Comparison of ENCODE assay signal across 8 cellular contexts in genomic region chr2:113157897-113158753, GRCh38.
DNase-seq lines count a peak whose midpoint lies in the region; ATAC-seq lines count a peak whose summit lies in the region.

No MANE protein-coding gene starts in this region.

- no peaks in the 10 kb centered on the region for H3K27me3 Mint-ChIP-seq in activated T-cell treated with anti-CD3 and anti-CD28 coated beads, Interleukin-2, amount 50 U/mL, for 24 hours
- no peaks in the 10 kb centered on the region for H3K27me3 Mint-ChIP-seq in stimulated activated naive CD8-positive, alpha-beta T cell treated with anti-CD3 and anti-CD28 coated beads, Interleukin-15, Interleukin-2, amounts not matched to agents 100 ng/mL and 50 ng/mL, for 24 hours

- H3K27ac Mint-ChIP-seq in activated T-cell treated with anti-CD3 and anti-CD28 coated beads, Interleukin-2, amount 50 U/mL, for 24 hours = peak overlapping the region; percentile 92
- H3K27ac Mint-ChIP-seq in stimulated activated naive CD8-positive, alpha-beta T cell treated with anti-CD3 and anti-CD28 coated beads, Interleukin-15, Interleukin-2, amounts not matched to agents 100 ng/mL and 50 ng/mL, for 24 hours = peak overlapping the region; percentile 81

- no peak overlapping the region for H3K27ac ChIP-seq in substantia nigra (ENCODE audit: low read depth, low read length, poor library complexity, severe bottlenecking)

- H3K4me3 Mint-ChIP-seq in activated T-cell treated with anti-CD3 and anti-CD28 coated beads, Interleukin-2, amount 50 U/mL, for 24 hours = peak overlapping the region; percentile 84
- H3K4me3 Mint-ChIP-seq in stimulated activated naive CD8-positive, alpha-beta T cell treated with anti-CD3 and anti-CD28 coated beads, Interleukin-15, Interleukin-2, amounts not matched to agents 100 ng/mL and 50 ng/mL, for 24 hours = peak overlapping the region; percentile 86

- ATAC-seq in HG03097 (IDR thresholded peaks at IDR 0.05; ENCODE audit: low FRiP score, unreplicated experiment) (no peak), HG03457 (IDR thresholded peaks at IDR 0.05; ENCODE audit: unreplicated experiment) (no peak)

- no peaks in the 10 kb centered on the region for H3K9me3 Mint-ChIP-seq in activated T-cell treated with anti-CD3 and anti-CD28 coated beads, Interleukin-2, amount 50 U/mL, for 24 hours
- no peaks in the 10 kb centered on the region for H3K9me3 Mint-ChIP-seq in stimulated activated naive CD8-positive, alpha-beta T cell treated with anti-CD3 and anti-CD28 coated beads, Interleukin-15, Interleukin-2, amounts not matched to agents 100 ng/mL and 50 ng/mL, for 24 hours

- DNase-seq in activated T-cell treated with anti-CD3 and anti-CD28 coated beads, Interleukin-2, amount 50 U/mL, for 24 hours = no peak
- DNase-seq in activated T-cell treated with anti-CD3 and anti-CD28 coated beads for 4 hours (no peak), substantia nigra (lab: John Stamatoyannopoulos, UW) (no peak)
- peak; percentile 26 for DNase-seq in activated CD4-positive, CD25-positive, alpha-beta regulatory T cell treated with anti-CD3 and anti-CD28 coated beads, Interleukin-2, amount 50 U/mL, for 72 hours

- H3K36me3 Mint-ChIP-seq in activated T-cell treated with anti-CD3 and anti-CD28 coated beads, Interleukin-2, amount 50 U/mL, for 24 hours (ENCODE audit: low read depth) = peaks cover 2% of the 10 kb centered on the region
- H3K36me3 Mint-ChIP-seq in stimulated activated naive CD8-positive, alpha-beta T cell treated with anti-CD3 and anti-CD28 coated beads, Interleukin-15, Interleukin-2, amounts not matched to agents 100 ng/mL and 50 ng/mL, for 24 hours (ENCODE audit: low read depth) = no peaks in the 10 kb centered on the region

- H3K4me1 Mint-ChIP-seq in activated T-cell treated with anti-CD3 and anti-CD28 coated beads, Interleukin-2, amount 50 U/mL, for 24 hours (ENCODE audit: low read depth) = peaks cover 33% of the 10 kb centered on the region
- peaks cover 27% of the 10 kb centered on the region for H3K4me1 Mint-ChIP-seq in stimulated activated naive CD8-positive, alpha-beta T cell treated with anti-CD3 and anti-CD28 coated beads, Interleukin-15, Interleukin-2, amounts not matched to agents 100 ng/mL and 50 ng/mL, for 24 hours (ENCODE audit: low read depth)

- peak overlapping the region; percentile 43 for H3K4me3 ChIP-seq in iPS-11a (ENCODE audit: low read depth, low read length)
